Comparison of ENCODE assay signal across 15 cellular contexts in the genomic region with DNA sequence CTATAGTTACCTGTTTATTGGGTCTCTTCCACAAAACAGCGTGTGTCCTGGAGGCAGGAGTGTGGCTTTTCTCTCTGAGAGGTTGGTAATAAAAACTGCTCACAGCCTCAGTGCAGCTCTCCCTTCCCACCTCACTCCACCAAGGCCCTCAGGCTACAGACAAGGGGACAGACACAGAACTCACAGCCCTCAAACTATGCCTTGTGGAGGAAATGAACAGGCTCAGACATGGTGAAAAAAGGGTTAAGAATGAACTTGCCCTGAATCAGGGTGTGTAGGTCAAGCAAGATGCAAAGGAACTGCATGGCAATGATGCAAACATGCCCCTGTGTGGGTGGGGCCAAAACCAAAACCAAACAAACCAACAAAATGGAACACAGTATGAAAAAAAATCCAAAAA.
DNase-seq lines count a peak whose midpoint lies in the region; ATAC-seq and TF ChIP-seq lines count a peak whose summit lies in the region.
"Had no signal": no experiment of that assay in that cellular context is flagged by ENCODE, and none has a peak within 500 bp of the region (broad histone marks: within the 10 kb centered on the region; RNA-seq: fewer than 3 reads in every experiment).

No MANE protein-coding gene starts in this region.

- no peaks in the 10 kb centered on the region for H3K36me3 ChIP-seq in BE2C
- H3K36me3 ChIP-seq in naive thymus-derived CD4-positive, alpha-beta T cell (ENCODE audit: control insufficient read depth in 2 of 3, insufficient read depth in 3 of 3, low read length in 3 of 3): no peaks in the 10 kb centered on the region
- no peaks in the 10 kb centered on the region for H3K36me3 ChIP-seq in heart left ventricle

- peak; percentile 30 for DNase-seq in BE2C
- DNase-seq in RWPE1 (ENCODE audit: low spot score): peak; percentile 83
- peak; percentile 89 to 94 for DNase-seq in foreskin keratinocyte
- DNase-seq in naive thymus-derived CD4-positive, alpha-beta T cell: no peak
- no peak for DNase-seq in heart left ventricle
- DNase-seq in stimulated activated CD4-positive, alpha-beta T cell treated with anti-CD3 and anti-CD28 coated beads, Interleukin-15, amount 100 ng/mL, for 24 hours: no peak
- no peak for DNase-seq in NCI-H187 (lab: John Stamatoyannopoulos, UW)
- DNase-seq: DMS153, H9, KBM-7, NCI-H446 treated with DMSO at 0.1 percent for 48 hours, PC-9 had no signal

- no peaks in the 10 kb centered on the region for H3K36me3 Mint-ChIP-seq in naive thymus-derived CD4-positive, alpha-beta T cell

- H3K4me3 ChIP-seq in BE2C (ENCODE audit: low read depth, low read length): no peak overlapping the region
- H3K4me3 ChIP-seq in naive thymus-derived CD4-positive, alpha-beta T cell (ENCODE audit: low read length): no peak overlapping the region
- no peak overlapping the region for H3K4me3 ChIP-seq in heart left ventricle
- H3K4me3 ChIP-seq: A549, PC-9 had no signal

- peaks cover 34% of the 10 kb centered on the region for H3K4me1 ChIP-seq in BE2C
- peaks cover 14% of the 10 kb centered on the region for H3K4me1 ChIP-seq in foreskin keratinocyte
- H3K4me1 ChIP-seq in naive thymus-derived CD4-positive, alpha-beta T cell (ENCODE audit: control insufficient read depth in 2 of 2, insufficient read depth in 2 of 2, low read length in 2 of 2): no peaks in the 10 kb centered on the region
- H3K4me1 ChIP-seq in heart left ventricle: no peaks in the 10 kb centered on the region
- H3K4me1 ChIP-seq: A549 had no signal

- intact Hi-C loops in naive thymus-derived CD4-positive, alpha-beta T cell (cut with micrococcal nuclease): no loop called here
- intact Hi-C loops in heart left ventricle (cut with DNase I): no loop called here

- H3K27me3 ChIP-seq in BE2C (no peaks in the 10 kb centered on the region), foreskin keratinocyte (no peaks in the 10 kb centered on the region), heart left ventricle (peaks cover 0 to 21% (median 0%) of the 10 kb centered on the region in 9 donors)
- H3K27me3 ChIP-seq in naive thymus-derived CD4-positive, alpha-beta T cell (ENCODE audit: control insufficient read depth in 2 of 2, insufficient read depth in 2 of 2, low read length in 2 of 2): no peaks in the 10 kb centered on the region

- ATAC-seq in GM19035 (IDR thresholded peaks at IDR 0.05; ENCODE audit: unreplicated experiment): peak; percentile 51
- ATAC-seq in foreskin keratinocyte: peak; percentile 90
- ATAC-seq in naive thymus-derived CD4-positive, alpha-beta T cell: no peak
- ATAC-seq in heart left ventricle: no peak
- ATAC-seq: A549 had no signal

- POLR2A ChIA-PET in RWPE1 (lab: Yijun Ruan, JAX; ENCODE audit: low non-redundant PET): no interaction called here
- POLR2A ChIA-PET in naive thymus-derived CD4-positive, alpha-beta T cell (lab: Charles Lee): no interaction called here

- no peaks in the 10 kb centered on the region for H3K9me3 ChIP-seq in BE2C
- H3K9me3 ChIP-seq in naive thymus-derived CD4-positive, alpha-beta T cell (ENCODE audit: control insufficient read depth in 2 of 3, low read length in 3 of 3): no peaks in the 10 kb centered on the region
- H3K9me3 ChIP-seq in heart left ventricle: no peaks in the 10 kb centered on the region
- H3K9me3 ChIP-seq: A549 had no signal

- CTCF ChIA-PET in RWPE1 (lab: Yijun Ruan, JAX): no interaction called here
- CTCF ChIA-PET in naive thymus-derived CD4-positive, alpha-beta T cell (lab: Charles Lee): no interaction called here

- no peak overlapping the region for H3K27ac Mint-ChIP-seq in naive thymus-derived CD4-positive, alpha-beta T cell
- H3K27ac Mint-ChIP-seq: H9 had no signal

- no peak overlapping the region for H3K4me3 Mint-ChIP-seq in naive thymus-derived CD4-positive, alpha-beta T cell
- H3K4me3 Mint-ChIP-seq: H9 had no signal

- H3K27me3 Mint-ChIP-seq in naive thymus-derived CD4-positive, alpha-beta T cell: peaks cover 3 to 21% (median 11%) of the 10 kb centered on the region in 5 donors

- H3K9me3 Mint-ChIP-seq in naive thymus-derived CD4-positive, alpha-beta T cell: peaks cover 0 to 1% (median 0%) of the 10 kb centered on the region in 11 donors
- H3K9me3 Mint-ChIP-seq: H9 had no signal

- WGBS in heart left ventricle, 4 donors: 81 to 94% (median 85%) methylated on average over 1 of the region's 1 CpG

- TF ChIP-seq CTCF in BE2C (IDR thresholded peaks at IDR 0.05; ENCODE audit: low read depth, low read length) (no peak), RWPE1 (conservative IDR thresholded peaks at IDR 0.05; ENCODE audit: low read depth) (no peak), foreskin keratinocyte (conservative IDR thresholded peaks at IDR 0.05) (no peak), heart left ventricle (IDR thresholded peaks at IDR 0.05) (no peak)

- TF ChIP-seq POLR2A in heart left ventricle (IDR thresholded peaks at IDR 0.05): no peak

- H3K4me1 Mint-ChIP-seq in naive thymus-derived CD4-positive, alpha-beta T cell: peaks cover 0 to 2% (median 0%) of the 10 kb centered on the region in 7 donors

- no peak overlapping the region; the same call in 1 of the 2 replicates for H3K27ac ChIP-seq in RWPE1
- no peak overlapping the region for H3K27ac ChIP-seq in foreskin keratinocyte
- H3K27ac ChIP-seq in naive thymus-derived CD4-positive, alpha-beta T cell (ENCODE audit: low read depth, low read length): no peak overlapping the region
- no peak overlapping the region for H3K27ac ChIP-seq in heart left ventricle
- H3K27ac ChIP-seq: A549, C4-2B, PC-9 had no signal

Comparison
In these comparisons a context has a peak if more than half of its experiments do, and no peak if none do; other contexts are left out.
1. DNase-seq: peak in BE2C (single experiment), RWPE1 (single experiment) and foreskin keratinocyte (2 of 2); none in naive thymus-derived CD4-positive, alpha-beta T cell (0 of 9), heart left ventricle (0 of 5), stimulated activated CD4-positive, alpha-beta T cell treated with anti-CD3 and anti-CD28 coated beads, Interleukin-15, amount 100 ng/mL, for 24 hours (single experiment) and NCI-H187 (0 of 2).
2. ATAC-seq: peak in GM19035 (single experiment) and foreskin keratinocyte (single experiment); none in naive thymus-derived CD4-positive, alpha-beta T cell (single experiment) and heart left ventricle (0 of 4).